9 cellular contexts compared by ENCODE assay signal in genomic region chrX:20266810-20267598, GRCh38. TPM values are rescaled to one million over a fixed set of nuclear protein-coding genes. Genes with fewer than 3 reads are reported as not detected.
DNase-seq lines count a peak whose midpoint lies in the region; ATAC-seq, FAIRE-seq and TF ChIP-seq lines count a peak whose summit lies in the region.
"Had no signal": no experiment of that assay in that cellular context is flagged by ENCODE, and none has a peak within 500 bp of the region (broad histone marks: within the 10 kb centered on the region; RNA-seq: fewer than 3 reads in every experiment).

RPS6KA3 (minus strand) TSS chrX:20266909; CDS start chrX:20266632, 277 bp downstream.

- peak within 1 kb of the TSS; percentile 95 for H3K27ac Mint-ChIP-seq in activated CD4-positive, alpha-beta T cell treated with anti-CD3 and anti-CD28 coated beads, Interleukin-2, amount 10 ng/mL, durations not matched to agents 7 days and 5 days

- POLR2A ChIA-PET in BJ (lab: Charles Lee), result no interaction called here
- POLR2A ChIA-PET in activated CD4-positive, alpha-beta T cell treated with anti-CD3 and anti-CD28 coated beads, Interleukin-2, amount 10 ng/mL, durations not matched to agents 7 days and 5 days (lab: Charles Lee), result no interaction called here

- CTCF ChIA-PET in BJ (lab: Yijun Ruan, JAX), result interaction anchor here (1.0 to 1.4 kb wide), 2 partner anchors 14 to 174 kb away, joined by 3 read pairs; no protein-coding TSS in a partner anchor
- CTCF ChIA-PET in activated CD4-positive, alpha-beta T cell treated with anti-CD3 and anti-CD28 coated beads, Interleukin-2, amount 10 ng/mL, durations not matched to agents 7 days and 5 days (lab: Charles Lee), result no interaction called here

- no peaks in the 10 kb centered on the region for H3K27me3 ChIP-seq in BJ (ENCODE audit: control insufficient read depth, insufficient read depth, low read length)

- ATAC-seq in HG03439 (IDR thresholded peaks at IDR 0.05; ENCODE audit: unreplicated experiment) (peak; percentile 87), left lobe of liver (peak; percentile 96)

- TF ChIP-seq CTCF in BJ (IDR thresholded peaks at IDR 0.05; ENCODE audit: insufficient read depth, low read depth, low read length), result no peak

- DNase-seq in BJ (ENCODE audit: low read depth) (peak; percentile 17), GM19239 (ENCODE audit: insufficient read length, low spot score) (peak; percentile 62), NCI-H526 treated with DMSO at 0.1 percent for 48 hours (lab: John Stamatoyannopoulos, UW) (peak; percentile 77), cortex of kidney (lab: John Stamatoyannopoulos, UW) (peak; percentile 55), left lobe of liver (ENCODE audit: low spot score) (peak; percentile 92)
- DNase-seq in activated CD4-positive, alpha-beta T cell treated with anti-CD3 and anti-CD28 coated beads, Interleukin-2, amount 10 ng/mL, durations not matched to agents 7 days and 5 days, result peak; percentile 89
- DNase-seq in stimulated activated CD4-positive, alpha-beta T cell treated with anti-CD3 and anti-CD28 coated beads, Interleukin-2, amount 100 ng/mL, for 24 hours, result peak; percentile 87 to 88

- peaks cover 4% of the 10 kb centered on the region for H3K36me3 Mint-ChIP-seq in activated CD4-positive, alpha-beta T cell treated with anti-CD3 and anti-CD28 coated beads, Interleukin-2, amount 10 ng/mL, durations not matched to agents 7 days and 5 days (ENCODE audit: low read depth)

- no peaks in the 10 kb centered on the region for H3K9me3 Mint-ChIP-seq in activated CD4-positive, alpha-beta T cell treated with anti-CD3 and anti-CD28 coated beads, Interleukin-2, amount 10 ng/mL, durations not matched to agents 7 days and 5 days

- peak within 1 kb of the TSS; percentile 91 for H3K4me3 Mint-ChIP-seq in activated CD4-positive, alpha-beta T cell treated with anti-CD3 and anti-CD28 coated beads, Interleukin-2, amount 10 ng/mL, durations not matched to agents 7 days and 5 days

- H3K27me3 Mint-ChIP-seq in activated CD4-positive, alpha-beta T cell treated with anti-CD3 and anti-CD28 coated beads, Interleukin-2, amount 10 ng/mL, durations not matched to agents 7 days and 5 days, result peaks cover 5% of the 10 kb centered on the region

- FAIRE-seq in GM19239 (lab: Jason Lieb, UNC), result no peak
- FAIRE-seq: colon had no signal

- H3K4me1 Mint-ChIP-seq in activated CD4-positive, alpha-beta T cell treated with anti-CD3 and anti-CD28 coated beads, Interleukin-2, amount 10 ng/mL, durations not matched to agents 7 days and 5 days, result peaks cover 21% of the 10 kb centered on the region

- no peaks in the 10 kb centered on the region for H3K36me3 ChIP-seq in BJ (ENCODE audit: control insufficient read depth, insufficient read depth, low read length)

- H3K4me3 ChIP-seq in BJ (ENCODE audit: low read depth, low read length), result peak within 1 kb of the TSS; percentile 69

RNA-seq across cellular contexts. Expression of gene RPS6KA3, which starts in this region (rescaled TPM):
- 15.4 and 28.0 TPM in 2 replicates for polyA plus RNA-seq in BJ (2011; rRNA removed)
- polyA minus RNA-seq in BJ (2011; rRNA and poly(A)+ RNA removed), result 22.5 and 24.2 TPM in 2 replicates
- 10 to 100 TPM; 70.9 to 76.2 TPM for total RNA-seq in activated CD4-positive, alpha-beta T cell treated with anti-CD3 and anti-CD28 coated beads, Interleukin-2, amount 10 ng/mL, durations not matched to agents 7 days and 5 days
- total RNA-seq in left lobe of liver, result 35.9 TPM

Comparison
In these comparisons a context has a peak if more than half of its experiments do, and no peak if none do; other contexts are left out.
1. Peak in every context shown above with its lines: DNase-seq, ATAC-seq and H3K4me3 ChIP-seq.
2. DNase-seq: peak in every context shown above with its lines; median percentile 92 in left lobe of liver; 89 in activated CD4-positive, alpha-beta T cell treated with anti-CD3 and anti-CD28 coated beads, Interleukin-2, amount 10 ng/mL, durations not matched to agents 7 days and 5 days; 88 in stimulated activated CD4-positive, alpha-beta T cell treated with anti-CD3 and anti-CD28 coated beads, Interleukin-2, amount 100 ng/mL, for 24 hours; 77 in NCI-H526 treated with DMSO at 0.1 percent for 48 hours; 62 in GM19239; 55 in cortex of kidney; 17 in BJ.